8 cellular contexts compared by ENCODE assay signal in the genomic region with DNA sequence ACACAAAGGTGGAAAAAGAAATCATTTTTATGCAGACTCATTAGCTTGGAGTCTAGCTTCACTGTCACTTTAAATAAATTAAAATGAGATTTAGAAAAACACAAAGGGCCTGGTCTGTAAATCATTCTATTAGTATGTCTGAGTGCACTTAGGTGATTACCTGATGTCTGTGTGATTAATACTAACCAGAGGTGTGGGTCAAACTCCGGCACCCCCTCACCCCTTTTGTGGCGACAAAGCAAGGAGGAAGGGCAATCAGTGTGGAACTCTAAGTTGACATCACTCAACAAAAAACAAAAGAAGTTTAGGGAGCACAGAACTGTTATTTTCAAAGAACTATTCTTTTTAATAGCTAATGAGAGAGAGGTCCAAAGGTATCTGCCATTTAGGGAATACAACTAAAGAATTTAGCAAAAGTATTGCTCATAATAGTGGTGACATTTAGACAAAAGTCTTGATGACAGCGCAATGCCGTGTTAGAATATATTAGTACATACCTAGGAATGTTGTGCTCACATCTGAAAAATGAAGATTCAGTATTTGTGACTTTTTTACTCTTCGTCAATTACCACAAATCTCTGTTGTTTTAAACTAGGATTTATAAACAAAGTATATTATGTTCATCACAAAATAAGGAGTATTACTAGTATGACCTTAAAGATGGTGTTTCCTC.
DNase-seq lines count a peak whose midpoint lies in the region; ATAC-seq and TF ChIP-seq lines count a peak whose summit lies in the region.

No MANE protein-coding gene starts in this region.

- H3K9me3 ChIP-seq in BLaER1 (no peaks in the 10 kb centered on the region), SJSA1 (replicated peaks) (no peaks in the 10 kb centered on the region), esophagus squamous epithelium (no peaks in the 10 kb centered on the region), trophoblast cell (ENCODE audit: insufficient read depth, low read depth, low read length) (no peaks in the 10 kb centered on the region)

- ATAC-seq in GM21360 (IDR thresholded peaks at IDR 0.05; ENCODE audit: unreplicated experiment) (no peak), GM21576 (IDR thresholded peaks at IDR 0.05; ENCODE audit: unreplicated experiment) (no peak)

- no peak overlapping the region for H3K4ac ChIP-seq in trophoblast cell (ENCODE audit: low read depth, low read length)

- TF ChIP-seq POLR2A in esophagus squamous epithelium (IDR thresholded peaks at IDR 0.05): no peak

- H4K20me1 ChIP-seq in BLaER1: peaks cover 100% of the 10 kb centered on the region

- no peak overlapping the region for H2AK5ac ChIP-seq in trophoblast cell (ENCODE audit: low read length)

- H3K18ac ChIP-seq in trophoblast cell (ENCODE audit: low read length): no peak overlapping the region

- no peak overlapping the region for H2BK5ac ChIP-seq in trophoblast cell (ENCODE audit: low read depth, low read length, poor library complexity)

- intact Hi-C loops in esophagus squamous epithelium (cut with DNase I): no loop called here
- intact Hi-C loops in posterior vena cava (cut with DNase I): loop anchor here in 1 of 2 donors (5.0 kb wide), 1 partner anchor 1739 kb away; no protein-coding TSS in a partner anchor

- H3K27me3 ChIP-seq in BLaER1 (no peaks in the 10 kb centered on the region), SJSA1 (replicated peaks) (no peaks in the 10 kb centered on the region), esophagus squamous epithelium (no peaks in the 10 kb centered on the region), trophoblast cell (ENCODE audit: insufficient read depth, low read length) (no peaks in the 10 kb centered on the region)

- no peak overlapping the region for H3K27ac ChIP-seq in BLaER1
- H3K27ac ChIP-seq in SJSA1: peak overlapping the region; percentile 44
- H3K27ac ChIP-seq in esophagus squamous epithelium: peak overlapping the region; percentile 33 to 81 (median 62)
- peak overlapping the region; percentile 77 for H3K27ac ChIP-seq in trophoblast cell (ENCODE audit: low read depth, low read length)

- H3K14ac ChIP-seq in trophoblast cell (ENCODE audit: low read length): no peak overlapping the region

- no peaks in the 10 kb centered on the region for H3K79me2 ChIP-seq in trophoblast cell (ENCODE audit: control insufficient read depth, insufficient read depth, low read length, poor library complexity)

- H3K4me3 ChIP-seq in BLaER1 (no peak overlapping the region), SJSA1 (no peak overlapping the region), esophagus squamous epithelium (peak overlapping the region in 1 of 4 donors; percentile 54), trophoblast cell (ENCODE audit: low read depth, low read length) (no peak overlapping the region)

- peak overlapping the region; percentile 91 for H4K91ac ChIP-seq in trophoblast cell (ENCODE audit: low read depth, low read length)

- H4K8ac ChIP-seq in trophoblast cell (ENCODE audit: low read depth, low read length): peak overlapping the region; percentile 35

- H2BK12ac ChIP-seq in trophoblast cell (ENCODE audit: low read length): peak overlapping the region; percentile 61

- no peak for TF ChIP-seq CTCF in esophagus squamous epithelium (IDR thresholded peaks at IDR 0.05)

- H3K9ac ChIP-seq in BLaER1 (no peak overlapping the region), trophoblast cell (ENCODE audit: low read length) (no peak overlapping the region)

- H3K36me3 ChIP-seq in BLaER1 (peaks cover 83% of the 10 kb centered on the region), SJSA1 (no peaks in the 10 kb centered on the region), esophagus squamous epithelium (no peaks in the 10 kb centered on the region), trophoblast cell (ENCODE audit: control insufficient read depth in 1 of 2, insufficient read depth in 2 of 2, low read length in 2 of 2) (no peaks in the 10 kb centered on the region)

- no peak overlapping the region for H4K12ac ChIP-seq in trophoblast cell (ENCODE audit: low read depth, low read length)

- no peak overlapping the region for H2AFZ ChIP-seq in trophoblast cell (ENCODE audit: insufficient read depth, low read length, poor library complexity)

- H3K4me2 ChIP-seq in BLaER1 (peak overlapping the region; percentile 14; the same call in 1 of the 2 replicates), trophoblast cell (ENCODE audit: low read length) (no peak overlapping the region)

- peak in 1 of 2 experiments; percentile 49 for DNase-seq in SJSA1 (ENCODE audit: low read depth in 1 of 2, low spot score in 2 of 2)
- DNase-seq in esophagus squamous epithelium (lab: John Stamatoyannopoulos, UW): no peak
- DNase-seq in trophoblast cell: no peak
- DNase-seq in posterior vena cava (ENCODE audit: low spot score): no peak
- no peak for DNase-seq in GM19240 (ENCODE audit: insufficient read length, low spot score)

- no peak overlapping the region for H3K23ac ChIP-seq in trophoblast cell (ENCODE audit: low read length)

- peaks cover 9% of the 10 kb centered on the region for H3K79me1 ChIP-seq in trophoblast cell (ENCODE audit: low read length)

- WGBS in esophagus squamous epithelium, 2 donors: 73 to 82% methylated on average over 5 of the region's 5 CpGs
- no CpG with 5 or more reads among the region's 5 CpGs for WGBS in trophoblast cell (ENCODE audit: extremely low coverage, insufficient coverage, insufficient read length)

- peak overlapping the region; percentile 38 for H2BK120ac ChIP-seq in trophoblast cell (ENCODE audit: insufficient read depth, low read length, poor library complexity)

- H3K4me1 ChIP-seq in BLaER1 (peaks cover 84% of the 10 kb centered on the region), SJSA1 (replicated peaks) (peaks cover 52% of the 10 kb centered on the region), esophagus squamous epithelium (peaks cover 0 to 85% (median 37%) of the 10 kb centered on the region in 3 donors), trophoblast cell (ENCODE audit: control insufficient read depth in 1 of 2, insufficient read depth in 2 of 2, low read length in 2 of 2) (peaks cover 3 to 6% of the 10 kb centered on the region in 2 experiments)
